In the genomic region with DNA sequence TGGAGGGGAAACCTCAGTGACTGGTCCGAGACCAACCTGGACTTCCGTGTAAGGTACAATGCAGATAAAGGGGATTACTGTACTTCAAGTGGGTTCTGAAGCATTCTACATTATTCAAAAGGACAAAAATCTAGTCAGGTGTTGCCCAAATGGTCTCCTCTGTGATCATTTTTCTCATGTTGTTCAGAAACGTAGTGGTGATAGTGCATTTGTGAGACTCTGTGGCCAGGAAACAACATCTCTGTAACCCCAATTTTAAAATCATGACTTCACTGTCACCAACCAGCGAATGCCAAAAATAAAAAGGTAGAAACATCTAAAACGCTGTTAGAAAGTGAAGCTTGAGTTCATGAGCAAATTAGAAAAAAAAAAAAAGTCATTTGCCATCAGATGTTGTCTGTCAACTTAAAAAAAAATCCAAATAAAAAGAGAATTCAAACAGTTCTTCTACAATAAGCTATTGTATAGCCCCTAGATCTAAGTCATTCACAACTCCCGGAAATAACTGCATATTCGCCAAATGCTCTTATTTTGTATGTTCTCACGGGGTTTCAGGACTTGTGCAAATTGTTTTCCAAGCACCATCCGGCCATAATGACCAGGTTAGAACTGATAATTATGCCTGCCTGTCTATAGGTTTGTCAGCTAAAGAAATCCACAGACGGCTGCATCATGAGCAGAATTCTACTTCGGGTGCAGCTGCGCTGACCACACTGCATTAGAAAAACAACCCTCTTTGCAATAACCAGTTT, we compare ENCODE assay signal across 9 cellular contexts.
DNase-seq lines count a peak whose midpoint lies in the region; ATAC-seq, FAIRE-seq and TF ChIP-seq lines count a peak whose summit lies in the region.
"Had no signal": no experiment of that assay in that cellular context is flagged by ENCODE, and none has a peak within 500 bp of the region (broad histone marks: within the 10 kb centered on the region; RNA-seq: fewer than 3 reads in every experiment).

No MANE protein-coding gene starts in this region.

- H3K4me1 ChIP-seq in CD8-positive, alpha-beta T cell (ENCODE audit: insufficient read depth, low read length): peaks cover 88% of the 10 kb centered on the region

- H3K4me1 Mint-ChIP-seq in CD8-positive, alpha-beta T cell (ENCODE audit: low read depth): peaks cover 89% of the 10 kb centered on the region

- no peaks in the 10 kb centered on the region for H3K36me3 ChIP-seq in CD8-positive, alpha-beta T cell (ENCODE audit: insufficient read depth, low read length)

- peak overlapping the region; percentile 78 for H3K4me3 Mint-ChIP-seq in CD8-positive, alpha-beta T cell

- FAIRE-seq in HTR-8/SVneo (lab: Jason Lieb, UNC): no peak
- FAIRE-seq: TTC549 had no signal

- H3K9me3 Mint-ChIP-seq in CD8-positive, alpha-beta T cell: no peaks in the 10 kb centered on the region

- H3K4me3 ChIP-seq in CD8-positive, alpha-beta T cell (ENCODE audit: low read depth, low read length): peak overlapping the region; percentile 48

- H3K27ac Mint-ChIP-seq in CD8-positive, alpha-beta T cell: peak overlapping the region; percentile 97

- no peaks in the 10 kb centered on the region for H3K9me3 ChIP-seq in CD8-positive, alpha-beta T cell (ENCODE audit: low read length)

- peak overlapping the region; percentile 70 for H3K27ac ChIP-seq in CD8-positive, alpha-beta T cell (ENCODE audit: low read depth, low read length)

- no peaks in the 10 kb centered on the region for H3K27me3 ChIP-seq in CD8-positive, alpha-beta T cell (ENCODE audit: insufficient read depth, low read length)

- TF ChIP-seq CTCF in CD8-positive, alpha-beta T cell (IDR thresholded peaks at IDR 0.05): no peak

- DNase-seq in CD8-positive, alpha-beta T cell: peak in 4 of 7 experiments; percentile 27 to 69 (median 44)
- DNase-seq in effector CD4-positive, alpha-beta T cell: peak; percentile 35
- DNase-seq in SKM-1 (lab: John Stamatoyannopoulos, UW; ENCODE audit: unreplicated experiment) (no peak), middle frontal gyrus (ENCODE audit: extremely low spot score, low spot score) (no peak), NCI-H1436 (lab: John Stamatoyannopoulos, UW) (no peak), HTR-8/SVneo (ENCODE audit: insufficient read length, low spot score) (no peak)

- no peaks in the 10 kb centered on the region for H3K27me3 Mint-ChIP-seq in CD8-positive, alpha-beta T cell (ENCODE audit: low read depth)

- POLR2A ChIA-PET in CD8-positive, alpha-beta T cell (lab: Charles Lee): interaction anchor here (0.6 to 7.2 kb wide), 17 partner anchors 9 to 108 kb away, joined by 3 to 49 read pairs (median 4); a partner anchor contains a TSS

- ATAC-seq in CD8-positive, alpha-beta T cell: peak; percentile 51
- peak; percentile 53 for ATAC-seq in GM21360 (IDR thresholded peaks at IDR 0.05; ENCODE audit: unreplicated experiment)
- peak; percentile 49 for ATAC-seq in HG03469 (IDR thresholded peaks at IDR 0.05; ENCODE audit: unreplicated experiment)

- H3K36me3 Mint-ChIP-seq in CD8-positive, alpha-beta T cell: peaks cover 7% of the 10 kb centered on the region

- CTCF ChIA-PET in CD8-positive, alpha-beta T cell (lab: Charles Lee): interaction anchor here (0.7 to 1.5 kb wide), 15 partner anchors 9 to 167 kb away, joined by 3 to 7 read pairs (median 3); no protein-coding TSS in a partner anchor

- intact Hi-C loops in CD8-positive, alpha-beta T cell (cut with DNase I, micrococcal nuclease): loop anchor here (1.0 to 5.0 kb wide), 6 partner anchors 12 to 90 kb away; no protein-coding TSS in a partner anchor

Comparison
In these comparisons a context has a peak if more than half of its experiments do, and no peak if none do; other contexts are left out.
1. DNase-seq: peak in CD8-positive, alpha-beta T cell (4 of 7) and effector CD4-positive, alpha-beta T cell (single experiment); none in SKM-1 (single experiment), middle frontal gyrus (single experiment), NCI-H1436 (single experiment) and HTR-8/SVneo (single experiment).
2. Peak in every context shown above with its lines, with median percentiles within 50 percentile points of each other: ATAC-seq.